In genomic region chr2:75238670-75239330, GRCh38 we compare ENCODE assay signal across 15 cellular contexts. TPM values are rescaled to one million over a fixed set of nuclear protein-coding genes. Genes with fewer than 3 reads are reported as not detected.
DNase-seq lines count a peak whose midpoint lies in the region; ATAC-seq and TF ChIP-seq lines count a peak whose summit lies in the region.
"Had no signal": no experiment of that assay in that cellular context is flagged by ENCODE, and none has a peak within 500 bp of the region (broad histone marks: within the 10 kb centered on the region; RNA-seq: fewer than 3 reads in every experiment).

No MANE protein-coding gene starts in this region.

- intact Hi-C loops in prostate gland (cut with DNase I), result no loop called here

- TF ChIP-seq CTCF in AG09319 (IDR thresholded peaks at IDR 0.05; ENCODE audit: low read depth, low read length), result no peak
- TF ChIP-seq CTCF in astrocyte of the spinal cord (IDR thresholded peaks at IDR 0.05; ENCODE audit: low read depth, low read length), result no peak
- TF ChIP-seq CTCF in endothelial cell (IDR thresholded peaks at IDR 0.05; ENCODE audit: unreplicated experiment), result no peak
- TF ChIP-seq CTCF in prostate gland (IDR thresholded peaks at IDR 0.05), result no peak

- TF ChIP-seq POLR2A in prostate gland (IDR thresholded peaks at IDR 0.05), result no peak

- ATAC-seq in esophagus mucosa, result no peak
- ATAC-seq: Right ventricle myocardium inferior had no signal

- no peaks in the 10 kb centered on the region for H3K9me3 Mint-ChIP-seq in endothelial cell (ENCODE audit: unreplicated experiment)

- in situ Hi-C loops in astrocyte of the spinal cord (cut with HindIII; ENCODE audit: low sequenced_read_pairs), result no loop called here

- H3K27ac Mint-ChIP-seq in endothelial cell (ENCODE audit: unreplicated experiment), result no peak overlapping the region
- H3K27ac Mint-ChIP-seq: activated naive CD4-positive, alpha-beta T cell treated with anti-CD3 and anti-CD28 coated beads, Interleukin-2, amount 10 ng/mL, durations not matched to agents 7 days and 5 days; CD14-positive monocyte had no signal

- H3K4me1 ChIP-seq in prostate gland (replicated peaks), result no peaks in the 10 kb centered on the region
- H3K4me1 ChIP-seq: HAP-1 had no signal

- H3K4me1 Mint-ChIP-seq in endothelial cell (ENCODE audit: unreplicated experiment), result peaks cover 2% of the 10 kb centered on the region
- H3K4me1 Mint-ChIP-seq: activated naive CD4-positive, alpha-beta T cell treated with anti-CD3 and anti-CD28 coated beads, Interleukin-2, amount 10 ng/mL, durations not matched to agents 7 days and 5 days; CD14-positive monocyte had no signal

- no peak overlapping the region for H3K27ac ChIP-seq in prostate gland
- H3K27ac ChIP-seq: coronary artery had no signal

- H3K36me3 Mint-ChIP-seq in endothelial cell (ENCODE audit: low read depth, unreplicated experiment), result peaks cover 5% of the 10 kb centered on the region
- H3K36me3 Mint-ChIP-seq: activated naive CD4-positive, alpha-beta T cell treated with anti-CD3 and anti-CD28 coated beads, Interleukin-2, amount 10 ng/mL, durations not matched to agents 7 days and 5 days; CD14-positive monocyte had no signal

- DNase-seq in AG09319 (ENCODE audit: extremely low read depth, low read depth) (peak; percentile 54), LHCN-M2 (ENCODE audit: low read depth) (peak; percentile 70), astrocyte of the spinal cord (ENCODE audit: low read depth, low spot score) (peak; percentile 65), iris pigment epithelial cell (ENCODE audit: low read depth) (peak; percentile 87), NCI-H1436 (lab: John Stamatoyannopoulos, UW) (no peak), endothelial cell (ENCODE audit: low spot score) (no peak), prostate gland (ENCODE audit: low spot score) (no peak)
- DNase-seq: activated naive CD4-positive, alpha-beta T cell treated with anti-CD3 and anti-CD28 coated beads, Interleukin-2, amount 10 ng/mL, durations not matched to agents 7 days and 5 days; NCI-H1092 treated with DMSO at 0.1 percent for 48 hours had no signal

- no peaks in the 10 kb centered on the region for H3K27me3 ChIP-seq in prostate gland (replicated peaks; ENCODE audit: insufficient read depth)

- H3K9me3 ChIP-seq in prostate gland, result no peaks in the 10 kb centered on the region
- H3K9me3 ChIP-seq: HAP-1 had no signal

- WGBS in prostate gland, result 45% methylated on average over 6 of the region's 6 CpGs

- H3K36me3 ChIP-seq in prostate gland, result no peaks in the 10 kb centered on the region
- H3K36me3 ChIP-seq: HAP-1 had no signal

- no peaks in the 10 kb centered on the region for H3K27me3 Mint-ChIP-seq in endothelial cell (ENCODE audit: unreplicated experiment)
- H3K27me3 Mint-ChIP-seq: activated naive CD4-positive, alpha-beta T cell treated with anti-CD3 and anti-CD28 coated beads, Interleukin-2, amount 10 ng/mL, durations not matched to agents 7 days and 5 days had no signal

- H3K4me3 ChIP-seq in astrocyte of the spinal cord (ENCODE audit: low read depth, low read length) (no peak overlapping the region), prostate gland (no peak overlapping the region)
- H3K4me3 ChIP-seq: coronary artery, HAP-1 had no signal

- no peak overlapping the region for H3K4me3 Mint-ChIP-seq in endothelial cell (ENCODE audit: unreplicated experiment)
- H3K4me3 Mint-ChIP-seq: activated naive CD4-positive, alpha-beta T cell treated with anti-CD3 and anti-CD28 coated beads, Interleukin-2, amount 10 ng/mL, durations not matched to agents 7 days and 5 days; CD14-positive monocyte had no signal

RNA-seq across cellular contexts. Expression of gene TACR1, which starts 39.5 kb away (rescaled TPM):
- total RNA-seq in LHCN-M2 (2014; rRNA removed) (not detected in 2 replicates), esophagus mucosa (0.64 TPM), endothelial cell (ENCODE audit: unreplicated experiment) (1.0 TPM), prostate gland (1 to 10 TPM; 2.7 to 4.2 TPM)
- polyA plus RNA-seq in LHCN-M2 (2012), result 0.02 TPM
- total RNA-seq: kidney epithelial cell, Right ventricle myocardium inferior had no signal
- polyA plus RNA-seq: CD14-positive monocyte had no signal

Comparison
In these comparisons a context has a peak if more than half of its experiments do, and no peak if none do; other contexts are left out.
1. DNase-seq: peak in AG09319 (single experiment), LHCN-M2 (single experiment), astrocyte of the spinal cord (single experiment) and iris pigment epithelial cell (single experiment); none in NCI-H1436 (single experiment), endothelial cell (single experiment) and prostate gland (single experiment).